10 cellular contexts compared by ENCODE assay signal in genomic region chr9:34629492-34629809, GRCh38. TPM values are rescaled to one million over a fixed set of nuclear protein-coding genes. Genes with fewer than 3 reads are reported as not detected.
DNase-seq lines count a peak whose midpoint lies in the region; FAIRE-seq and TF ChIP-seq lines count a peak whose summit lies in the region.
"Had no signal": no experiment of that assay in that cellular context is flagged by ENCODE, and none has a peak within 500 bp of the region (broad histone marks: within the 10 kb centered on the region; RNA-seq: fewer than 3 reads in every experiment).

No MANE protein-coding gene starts in this region.

- H3K36me3 ChIP-seq in H7 (replicated peaks; ENCODE audit: control insufficient read depth, insufficient read depth, low read length) (no peaks in the 10 kb centered on the region), Peyer's patch (no peaks in the 10 kb centered on the region), small intestine (ENCODE audit: control insufficient read depth in 2 of 2, insufficient read depth in 2 of 2, low read length in 2 of 2) (no peaks in the 10 kb centered on the region)
- H3K36me3 ChIP-seq: SJSA1 had no signal

- no peaks in the 10 kb centered on the region for H3K9me3 ChIP-seq in Peyer's patch
- no peaks in the 10 kb centered on the region for H3K9me3 ChIP-seq in small intestine (ENCODE audit: control insufficient read depth, low read depth)
- H3K9me3 ChIP-seq: SJSA1 had no signal

- DNase-seq in H7 (peak; percentile 29), Peyer's patch (no peak), endothelial cell (ENCODE audit: low spot score) (no peak), progenitor cell of endocrine pancreas (ENCODE audit: low spot score, unreplicated experiment) (no peak), cerebellum (ENCODE audit: low spot score) (no peak), AG08395 (ENCODE audit: low spot score) (no peak), small intestine (no peak)
- DNase-seq: GF-D8, NCI-H2171 treated with DMSO at 0.1 percent for 48 hours had no signal

- H3K27ac Mint-ChIP-seq in endothelial cell (ENCODE audit: unreplicated experiment) (no peak overlapping the region), progenitor cell of endocrine pancreas (no peak overlapping the region)

- no peak overlapping the region for H3K4me3 ChIP-seq in H7 (ENCODE audit: insufficient read depth, low read depth, low read length)
- peak overlapping the region in 3 of 4 donors; percentile 31 to 59 (median 55) for H3K4me3 ChIP-seq in Peyer's patch
- peak overlapping the region in 1 of 2 donors; percentile 49 for H3K4me3 ChIP-seq in small intestine (ENCODE audit: low read depth in 1 of 2, low read length in 2 of 2)
- H3K4me3 ChIP-seq: SJSA1 had no signal

- peaks cover 7% of the 10 kb centered on the region for H3K36me3 Mint-ChIP-seq in endothelial cell (ENCODE audit: low read depth, unreplicated experiment)
- H3K36me3 Mint-ChIP-seq in progenitor cell of endocrine pancreas (ENCODE audit: insufficient read depth), result peaks cover 1% of the 10 kb centered on the region

- H3K27ac ChIP-seq in Peyer's patch (no peak overlapping the region), small intestine (ENCODE audit: low read depth in 1 of 2, low read length in 1 of 2) (no peak overlapping the region)
- H3K27ac ChIP-seq: SJSA1 had no signal

- peaks cover 0 to 15% (median 7%) of the 10 kb centered on the region in 4 donors for H3K4me1 ChIP-seq in Peyer's patch
- H3K4me1 ChIP-seq in small intestine (ENCODE audit: control insufficient read depth in 2 of 2, insufficient read depth in 1 of 2, low read depth in 1 of 2, low read length in 1 of 2), result peaks cover 0 to 2% of the 10 kb centered on the region in 2 donors

- 31 to 44% (median 40%) methylated on average over 4 of the region's 4 CpGs for whole genome bisulfite sequencing in small intestine, 3 donors

- TF ChIP-seq CTCF in Peyer's patch (IDR thresholded peaks at IDR 0.05) (no peak), endothelial cell (IDR thresholded peaks at IDR 0.05; ENCODE audit: unreplicated experiment) (no peak), progenitor cell of endocrine pancreas (IDR thresholded peaks at IDR 0.05; ENCODE audit: unreplicated experiment) (no peak)

- peaks cover 80% of the 10 kb centered on the region for H3K27me3 ChIP-seq in H7 (ENCODE audit: control insufficient read depth, insufficient read depth, low read length)
- peaks cover 0 to 47% of the 10 kb centered on the region in 2 donors for H3K27me3 ChIP-seq in Peyer's patch
- peaks cover 0 to 33% of the 10 kb centered on the region in 2 donors for H3K27me3 ChIP-seq in small intestine (ENCODE audit: control insufficient read depth in 2 of 2, insufficient read depth in 2 of 2, low read length in 2 of 2)

- no peak for FAIRE-seq in small intestine (lab: Jason Lieb, UNC)

- TF ChIP-seq POLR2A in Peyer's patch (IDR thresholded peaks at IDR 0.05), result no peak

- H3K4me3 Mint-ChIP-seq in endothelial cell (ENCODE audit: unreplicated experiment) (peak overlapping the region; percentile 75), progenitor cell of endocrine pancreas (ENCODE audit: low read depth) (peak overlapping the region; percentile 75)

- no peaks in the 10 kb centered on the region for H3K9me3 Mint-ChIP-seq in endothelial cell (ENCODE audit: unreplicated experiment)
- H3K9me3 Mint-ChIP-seq in progenitor cell of endocrine pancreas (ENCODE audit: low read depth), result no peaks in the 10 kb centered on the region

- H3K4me1 Mint-ChIP-seq in endothelial cell (ENCODE audit: unreplicated experiment), result peaks cover 11% of the 10 kb centered on the region
- peaks cover 33% of the 10 kb centered on the region for H3K4me1 Mint-ChIP-seq in progenitor cell of endocrine pancreas (ENCODE audit: low read depth)

- H3K27me3 Mint-ChIP-seq in endothelial cell (ENCODE audit: unreplicated experiment) (peaks cover 33% of the 10 kb centered on the region), progenitor cell of endocrine pancreas (peaks cover 37% of the 10 kb centered on the region)

RNA-seq across cellular contexts. Expression of gene ARID3C, which starts 0.6 kb away (rescaled TPM):
- not detected in 2 replicates for total RNA-seq in H7 (2014; rRNA removed; shearing (Covaris generic))
- total RNA-seq in Peyer's patch (under 1 TPM in 1 of 4 donors, not detected in 3; 0.53 TPM), endothelial cell (ENCODE audit: unreplicated experiment) (not detected), progenitor cell of endocrine pancreas (8.5 and 12.0 TPM in 2 replicates), cerebellum (0.45 TPM)
- under 1 TPM in 1 of 3 donors, not detected in 2; 0.03 TPM for polyA plus RNA-seq in small intestine
- total RNA-seq: SJSA1 had no signal

RNA-seq across cellular contexts. Expression of gene SIGMAR1, which starts 8.1 kb away (rescaled TPM):
- 117 and 138 TPM in 2 replicates for total RNA-seq in H7 (2014; rRNA removed; shearing (Covaris generic))
- total RNA-seq in Peyer's patch, result 100 to 1,000 TPM in 3 of 4 donors, 10 to 100 TPM in 1; 63.5 to 138 (median 111) TPM
- 25.9 TPM for total RNA-seq in endothelial cell (ENCODE audit: unreplicated experiment)
- total RNA-seq in progenitor cell of endocrine pancreas, result 62.1 and 64.6 TPM in 2 replicates
- 24.3 TPM for total RNA-seq in cerebellum
- 10 to 100 TPM; 41.4 to 88.8 (median 49.7) TPM for polyA plus RNA-seq in small intestine

RNA-seq across cellular contexts. Expression of gene DCTN3, which starts 9.2 kb away (rescaled TPM):
- 19.4 and 23.6 TPM in 2 replicates for total RNA-seq in H7 (2014; rRNA removed; shearing (Covaris generic))
- total RNA-seq in Peyer's patch (10 to 100 TPM; 37.4 to 70.1 (median 47.5) TPM), endothelial cell (ENCODE audit: unreplicated experiment) (81.5 TPM), progenitor cell of endocrine pancreas (101 and 102 TPM in 2 replicates), cerebellum (57.4 TPM)
- 10 to 100 TPM; 81.6 to 92.9 (median 90.1) TPM for polyA plus RNA-seq in small intestine

RNA-seq across cellular contexts. Expression of gene GALT, which starts 17.0 kb away (rescaled TPM):
- 33.5 and 42.0 TPM in 2 replicates for total RNA-seq in H7 (2014; rRNA removed; shearing (Covaris generic))
- total RNA-seq in Peyer's patch (100 to 1,000 TPM; 111 to 310 (median 185) TPM), endothelial cell (ENCODE audit: unreplicated experiment) (53.1 TPM), progenitor cell of endocrine pancreas (82.5 and 85.6 TPM in 2 replicates), cerebellum (59.7 TPM)
- polyA plus RNA-seq in small intestine, result 100 to 1,000 TPM in 1 of 3 donors, 10 to 100 TPM in 2; 37.4 to 106 (median 61.6) TPM

RNA-seq across cellular contexts. Expression of gene RPP25L, which starts 17.6 kb away (rescaled TPM):
- 41.5 and 46.0 TPM in 2 replicates for total RNA-seq in H7 (2014; rRNA removed; shearing (Covaris generic))
- total RNA-seq in Peyer's patch (10 to 100 TPM; 28.9 to 83.5 (median 54.8) TPM), endothelial cell (ENCODE audit: unreplicated experiment) (12.9 TPM), progenitor cell of endocrine pancreas (29.3 and 30.5 TPM in 2 replicates), cerebellum (5.7 TPM)
- 10 to 100 TPM; 54.5 to 93.7 (median 90.2) TPM for polyA plus RNA-seq in small intestine
